17 cellular contexts compared by ENCODE assay signal in the genomic region with DNA sequence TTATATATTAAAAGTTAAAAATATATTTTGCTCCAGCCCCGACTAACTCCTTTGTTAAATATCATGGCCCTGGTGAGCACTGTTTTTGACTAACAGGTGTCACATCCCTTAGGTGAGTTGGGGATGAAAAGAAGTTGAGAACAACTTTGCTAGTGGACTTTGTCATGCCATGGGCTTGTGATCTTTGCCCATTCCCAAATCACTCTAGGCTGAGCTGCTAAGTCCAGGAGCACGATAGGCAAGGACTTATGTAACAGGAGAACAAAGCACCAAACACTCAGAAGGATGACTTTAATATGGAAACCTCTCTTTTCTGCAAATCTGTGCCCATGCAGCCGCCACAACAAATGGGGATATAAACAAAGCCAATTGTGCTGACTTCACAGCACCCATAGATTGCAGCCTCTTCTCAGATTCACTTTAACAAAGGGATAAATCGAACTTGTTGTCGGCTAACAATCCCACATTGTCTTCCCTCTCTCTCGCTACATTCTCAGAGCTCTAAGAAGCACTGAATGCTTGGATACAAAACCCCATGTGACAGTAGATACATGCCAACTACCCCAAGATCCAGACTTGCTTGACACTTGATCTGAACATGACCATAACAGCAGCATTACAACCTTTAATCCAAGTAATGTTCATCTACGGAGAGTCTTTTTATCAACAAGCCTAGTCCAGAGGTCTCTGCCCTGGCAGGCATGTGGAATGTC.
A peak's percentile ranks its signal among the peaks of the same experiment; 100 is the strongest.
DNase-seq lines count a peak whose midpoint lies in the region; ATAC-seq and TF ChIP-seq lines count a peak whose summit lies in the region.
"Had no signal": no experiment of that assay in that cellular context is flagged by ENCODE, and none has a peak within 500 bp of the region (broad histone marks: within the 10 kb centered on the region; RNA-seq: fewer than 3 reads in every experiment).

No MANE protein-coding gene starts in this region.

- no peaks in the 10 kb centered on the region for H3K79me1 ChIP-seq in neuronal stem cell (ENCODE audit: low read depth, low read length)

- H2BK12ac ChIP-seq in neuronal stem cell (ENCODE audit: low read length): no peak overlapping the region

- no peaks in the 10 kb centered on the region for H3K27me3 ChIP-seq in heart left ventricle
- H3K27me3 ChIP-seq in hepatocyte: no peaks in the 10 kb centered on the region
- no peaks in the 10 kb centered on the region for H3K27me3 ChIP-seq in neuronal stem cell (ENCODE audit: control insufficient read depth in 3 of 3, insufficient read depth in 3 of 3, low read depth in 1 of 3, low read length in 3 of 3)
- H3K27me3 ChIP-seq in body of pancreas: no peaks in the 10 kb centered on the region
- H3K27me3 ChIP-seq in lower lobe of right lung (ENCODE audit: low read depth): no peaks in the 10 kb centered on the region
- H3K27me3 ChIP-seq: adrenal gland; BLaER1 treated with 17β-estradiol and CSF1 and Interleukin-3, amounts not matched to agents 10 nM and 100 nM had no signal

- no peaks in the 10 kb centered on the region for H4K20me1 ChIP-seq in hepatocyte (ENCODE audit: insufficient read depth, poor library complexity, severe bottlenecking)
- H4K20me1 ChIP-seq: BLaER1 treated with 17β-estradiol and CSF1 and Interleukin-3, amounts not matched to agents 10 nM and 100 nM had no signal

- no peak overlapping the region for H4K91ac ChIP-seq in neuronal stem cell (ENCODE audit: low read depth, low read length, poor library complexity)

- H3K4me3 ChIP-seq in heart left ventricle (no peak overlapping the region), hepatocyte (no peak overlapping the region), neuronal stem cell (ENCODE audit: low read length in 2 of 2) (no peak overlapping the region), body of pancreas (no peak overlapping the region), lower lobe of right lung (no peak overlapping the region)
- H3K4me3 ChIP-seq: adrenal gland; BLaER1 treated with 17β-estradiol and CSF1 and Interleukin-3, amounts not matched to agents 10 nM and 100 nM had no signal

- no peak overlapping the region for H3K9ac ChIP-seq in neuronal stem cell (ENCODE audit: low read depth, low read length, poor library complexity)
- H3K9ac ChIP-seq: BLaER1 treated with 17β-estradiol and CSF1 and Interleukin-3, amounts not matched to agents 10 nM and 100 nM had no signal

- ATAC-seq in left cardiac atrium: peak; percentile 27 to 68
- no peak for ATAC-seq in heart left ventricle
- ATAC-seq in body of pancreas: no peak
- ATAC-seq in HG03280 (IDR thresholded peaks at IDR 0.05; ENCODE audit: unreplicated experiment): no peak
- no peak for ATAC-seq in lower lobe of right lung
- ATAC-seq in HG02571 (IDR thresholded peaks at IDR 0.05; ENCODE audit: unreplicated experiment): no peak
- ATAC-seq: stimulated activated naive CD8-positive, alpha-beta T cell treated with anti-CD3 and anti-CD28 coated beads, Interleukin-15, amount 100 ng/mL, for 72 hours had no signal

- H4K8ac ChIP-seq in neuronal stem cell (ENCODE audit: low read depth, low read length): no peak overlapping the region

- no peak overlapping the region for H3K4ac ChIP-seq in neuronal stem cell (ENCODE audit: low read length)

- H3K4me2 ChIP-seq in hepatocyte (no peak overlapping the region), neuronal stem cell (ENCODE audit: insufficient read depth, low read length, poor library complexity, severe bottlenecking) (no peak overlapping the region)
- H3K4me2 ChIP-seq: BLaER1 treated with 17β-estradiol and CSF1 and Interleukin-3, amounts not matched to agents 10 nM and 100 nM had no signal

- no peak overlapping the region for H2AK5ac ChIP-seq in neuronal stem cell (ENCODE audit: low read depth, low read length)

- peak overlapping the region; percentile 46 for H2AFZ ChIP-seq in hepatocyte
- H2AFZ ChIP-seq in neuronal stem cell (ENCODE audit: low read length): peak overlapping the region; percentile 36

- H3K36me3 ChIP-seq in heart left ventricle (no peaks in the 10 kb centered on the region), hepatocyte (replicated peaks; ENCODE audit: insufficient read depth, low read depth) (no peaks in the 10 kb centered on the region), neuronal stem cell (replicated peaks in 1 of 2; ENCODE audit: control insufficient read depth in 2 of 2, insufficient read depth in 2 of 2, low read length in 2 of 2) (no peaks in the 10 kb centered on the region), body of pancreas (replicated peaks in 1 of 2; ENCODE audit: insufficient read depth in 1 of 2, low read depth in 2 of 2) (no peaks in the 10 kb centered on the region), lower lobe of right lung (no peaks in the 10 kb centered on the region)
- H3K36me3 ChIP-seq: adrenal gland; BLaER1 treated with 17β-estradiol and CSF1 and Interleukin-3, amounts not matched to agents 10 nM and 100 nM had no signal

- no peaks in the 10 kb centered on the region for H3K79me2 ChIP-seq in hepatocyte

- no peak overlapping the region for H3K14ac ChIP-seq in neuronal stem cell (ENCODE audit: low read length)

- H3K9me3 ChIP-seq in heart left ventricle (peaks cover 0 to 12% (median 3%) of the 10 kb centered on the region in 12 donors), hepatocyte (ENCODE audit: low read depth) (peaks cover 1% of the 10 kb centered on the region), neuronal stem cell (replicated peaks in 1 of 2; ENCODE audit: control insufficient read depth in 2 of 2, insufficient read depth in 1 of 2, low read depth in 1 of 2, low read length in 2 of 2) (peaks cover 9 to 16% of the 10 kb centered on the region in 2 donors), body of pancreas (peaks cover 0 to 3% (median 0%) of the 10 kb centered on the region in 3 donors), lower lobe of right lung (peaks cover 7% of the 10 kb centered on the region)

- no peak overlapping the region for H3K18ac ChIP-seq in neuronal stem cell (ENCODE audit: low read length)

- peaks cover 0 to 24% (median 2%) of the 10 kb centered on the region in 12 donors for H3K4me1 ChIP-seq in heart left ventricle
- peaks cover 11% of the 10 kb centered on the region for H3K4me1 ChIP-seq in hepatocyte (ENCODE audit: insufficient read depth)
- peaks cover 6 to 7% of the 10 kb centered on the region in 2 donors for H3K4me1 ChIP-seq in neuronal stem cell (ENCODE audit: control insufficient read depth in 2 of 2, insufficient read depth in 1 of 2, low read depth in 1 of 2, low read length in 2 of 2)
- H3K4me1 ChIP-seq in body of pancreas: peaks cover 3% of the 10 kb centered on the region
- peaks cover 12% of the 10 kb centered on the region for H3K4me1 ChIP-seq in lower lobe of right lung

- DNase-seq in left cardiac atrium (no peak), heart left ventricle (no peak), hepatocyte (ENCODE audit: low spot score) (no peak), neuronal stem cell (ENCODE audit: low spot score) (no peak), body of pancreas (no peak), lower lobe of right lung (no peak)
- DNase-seq: activated gamma-delta T cell; adrenal gland; endodermal cell; H9; SHP77; stimulated activated CD4-positive, alpha-beta T cell treated with anti-CD3 and anti-CD28 coated beads, Interleukin-2, amount 100 ng/mL, for 24 hours; stimulated activated naive CD8-positive, alpha-beta T cell treated with anti-CD3 and anti-CD28 coated beads, Interleukin-15, amount 100 ng/mL, for 72 hours had no signal

- H2BK5ac ChIP-seq in neuronal stem cell (ENCODE audit: low read length): no peak overlapping the region

- WGBS in heart left ventricle, 4 donors: 85 to 91% (median 87%) methylated on average over 7 of the region's 7 CpGs
- WGBS in hepatocyte (ENCODE audit: low lambda C conversion rate, missing lambda C conversion rate): 78% methylated on average over 7 of the region's 7 CpGs
- WGBS in neuronal stem cell (ENCODE audit: extremely low coverage in 2 of 2, insufficient read length in 2 of 2, insufficient replicate concordance in 1 of 2), 2 donors: no CpG with 5 or more reads among the region's 7 CpGs
- 78 to 80% methylated on average over 7 of the region's 7 CpGs for WGBS in body of pancreas, 2 donors

- no peak overlapping the region for H2BK15ac ChIP-seq in neuronal stem cell (ENCODE audit: low read length)

- TF ChIP-seq CTCF in heart left ventricle (IDR thresholded peaks at IDR 0.05) (no peak), hepatocyte (IDR thresholded peaks at IDR 0.05; ENCODE audit: poor library complexity) (no peak), body of pancreas (IDR thresholded peaks at IDR 0.05) (no peak), lower lobe of right lung (IDR thresholded peaks at IDR 0.05) (no peak)

- H3K9me2 ChIP-seq in hepatocyte (replicated peaks; ENCODE audit: insufficient read depth): no peaks in the 10 kb centered on the region

- H2BK120ac ChIP-seq in neuronal stem cell (ENCODE audit: low read depth, low read length): no peak overlapping the region

- no peak for TF ChIP-seq POLR2A in heart left ventricle (IDR thresholded peaks at IDR 0.05)
- TF ChIP-seq POLR2A in body of pancreas (IDR thresholded peaks at IDR 0.05): no peak

- no peak overlapping the region for H3K27ac ChIP-seq in heart left ventricle
- peak overlapping the region; percentile 53 for H3K27ac ChIP-seq in hepatocyte
- no peak overlapping the region for H3K27ac ChIP-seq in neuronal stem cell (replicated peaks; ENCODE audit: low read length)
- no peak overlapping the region for H3K27ac ChIP-seq in body of pancreas
- H3K27ac ChIP-seq in lower lobe of right lung: no peak overlapping the region
- H3K27ac ChIP-seq: adrenal gland; BLaER1 treated with 17β-estradiol and CSF1 and Interleukin-3, amounts not matched to agents 10 nM and 100 nM; VCaP had no signal

- intact Hi-C loops in left cardiac atrium (cut with DNase I): no loop called here
- intact Hi-C loops in heart left ventricle (cut with DNase I): no loop called here
- intact Hi-C loops in body of pancreas (cut with DNase I): no loop called here
- intact Hi-C loops in lower lobe of right lung (cut with DNase I): no loop called here

- H3K23ac ChIP-seq in neuronal stem cell (ENCODE audit: low read depth, low read length, poor library complexity): no peak overlapping the region

Comparison
In these comparisons a context has a peak if more than half of its experiments do, and no peak if none do; other contexts are left out.
1. ATAC-seq: peak in left cardiac atrium (2 of 2); none in heart left ventricle (0 of 4), body of pancreas (single experiment), HG03280 (single experiment), lower lobe of right lung (0 of 2) and HG02571 (single experiment).